ENCODE assay signal across 10 cellular contexts in genomic region chr7:107594961-107595737, GRCh38. TPM values are rescaled to one million over a fixed set of nuclear protein-coding genes. Genes with fewer than 3 reads are reported as not detected.
A peak's percentile ranks its signal among the peaks of the same experiment; 100 is the strongest.
DNase-seq lines count a peak whose midpoint lies in the region; ATAC-seq and TF ChIP-seq lines count a peak whose summit lies in the region.
"Had no signal": no experiment of that assay in that cellular context is flagged by ENCODE, and none has a peak within 500 bp of the region (broad histone marks: within the 10 kb centered on the region; RNA-seq: fewer than 3 reads in every experiment).

No MANE protein-coding gene starts in this region.

- WGBS in upper lobe of left lung, 2 donors = 47 to 72% methylated on average over 4 of the region's 4 CpGs

- H3K36me3 ChIP-seq in breast epithelium (no peaks in the 10 kb centered on the region), upper lobe of left lung (peaks cover 0 to 41% (median 9%) of the 10 kb centered on the region in 4 donors)

- H3K27ac ChIP-seq in breast epithelium (peak overlapping the region; percentile 11 to 48), upper lobe of left lung (peak overlapping the region in 3 of 4 donors; percentile 1 to 48 (median 33))

- no peak overlapping the region for H3K4me3 ChIP-seq in breast epithelium
- H3K4me3 ChIP-seq in upper lobe of left lung = no peak overlapping the region

- H3K4me1 ChIP-seq in breast epithelium (no peaks in the 10 kb centered on the region), upper lobe of left lung (peaks cover 0 to 9% (median 4%) of the 10 kb centered on the region in 4 donors)

- no peak for ATAC-seq in upper lobe of left lung (ENCODE audit: low FRiP score in 2 of 2)
- ATAC-seq in stimulated activated naive CD8-positive, alpha-beta T cell treated with anti-CD3 and anti-CD28 coated beads, Interleukin-15, Interleukin-2, amounts not matched to agents 100 U/mL and 50 U/mL, for 24 hours = no peak
- ATAC-seq: stimulated activated memory B cell treated with anti-CD40 and anti-IgM and Interleukin-4, amounts not matched to agents 10 μg/mL and 1 μg/mL and 100 μg/mL, for 72 hours had no signal

- TF ChIP-seq CTCF in breast epithelium (IDR thresholded peaks at IDR 0.05) (no peak), upper lobe of left lung (IDR thresholded peaks at IDR 0.05) (no peak)

- DNase-seq in M059J (ENCODE audit: low read depth) (peak; percentile 96), breast epithelium (ENCODE audit: low spot score in 2 of 2) (no peak), islet precursor cell (peak; percentile 95), upper lobe of left lung (no peak), NCI-H1436 (lab: John Stamatoyannopoulos, UW) (no peak), mucosa of gallbladder (ENCODE audit: low spot score) (no peak)
- no peak for DNase-seq in stimulated activated naive CD8-positive, alpha-beta T cell treated with anti-CD3 and anti-CD28 coated beads, Interleukin-15, Interleukin-2, amounts not matched to agents 100 U/mL and 50 U/mL, for 24 hours
- DNase-seq: cerebellar nuclear complex, NCI-H1105 had no signal

- TF ChIP-seq EP300 in upper lobe of left lung (IDR thresholded peaks at IDR 0.05) = peak in 1 of 4 donors; percentile 8

- H3K9me3 ChIP-seq in breast epithelium (no peaks in the 10 kb centered on the region), upper lobe of left lung (no peaks in the 10 kb centered on the region)

- no peak for TF ChIP-seq POLR2A in breast epithelium (IDR thresholded peaks at IDR 0.05)
- TF ChIP-seq POLR2A in upper lobe of left lung (IDR thresholded peaks at IDR 0.05) = no peak

- H3K27me3 ChIP-seq in breast epithelium (no peaks in the 10 kb centered on the region), upper lobe of left lung (no peaks in the 10 kb centered on the region)

- intact Hi-C loops in breast epithelium (cut with DNase I; ENCODE audit: low total_unique reads) = no loop called here

RNA-seq across cellular contexts. Expression of gene BCAP29, which starts 15.1 kb away (rescaled TPM):
- 120 and 234 TPM in 2 replicates for total RNA-seq in M059J (2014; rRNA removed; shearing (Covaris generic))
- total RNA-seq in breast epithelium = 100 to 1,000 TPM in 1 of 3 donors, 10 to 100 TPM in 2; 68.8 to 101 (median 78.2) TPM
- 10 to 100 TPM; 29.6 to 97.0 (median 62.2) TPM for total RNA-seq in upper lobe of left lung
- 39.2 TPM for total RNA-seq in mucosa of gallbladder

RNA-seq across cellular contexts. Expression of gene DUS4L, which starts 31.4 kb away (rescaled TPM):
- total RNA-seq in M059J (2014; rRNA removed; shearing (Covaris generic)) = 8.1 and 12.5 TPM in 2 replicates
- 10 to 100 TPM in 1 of 3 donors, 1 to 10 TPM in 2; 6.6 to 10.5 (median 9.0) TPM for total RNA-seq in breast epithelium
- total RNA-seq in upper lobe of left lung = 10 to 100 TPM in 1 of 6 donors, 1 to 10 TPM in 5; 1.3 to 25.1 (median 6.1) TPM
- total RNA-seq in mucosa of gallbladder = 6.6 TPM

RNA-seq across cellular contexts. Expression of gene COG5, which starts 31.4 kb away (rescaled TPM):
- 20.8 and 62.3 TPM in 2 replicates for total RNA-seq in M059J (2014; rRNA removed; shearing (Covaris generic))
- 10 to 100 TPM; 35.2 to 61.2 (median 38.0) TPM for total RNA-seq in breast epithelium
- total RNA-seq in upper lobe of left lung = 10 to 100 TPM; 31.6 to 88.0 (median 50.5) TPM
- total RNA-seq in mucosa of gallbladder = 34.6 TPM

Comparison
In these comparisons a context has a peak if more than half of its experiments do, and no peak if none do; other contexts are left out.
1. DNase-seq: peak in M059J (single experiment) and islet precursor cell (single experiment); none in breast epithelium (0 of 2), upper lobe of left lung (0 of 2), NCI-H1436 (single experiment), stimulated activated naive CD8-positive, alpha-beta T cell treated with anti-CD3 and anti-CD28 coated beads, Interleukin-15, Interleukin-2, amounts not matched to agents 100 U/mL and 50 U/mL, for 24 hours (single experiment) and mucosa of gallbladder (single experiment).